8 cellular contexts compared by ENCODE assay signal in genomic region chr17:73092518-73093135, GRCh38. TPM values are rescaled to one million over a fixed set of nuclear protein-coding genes. Genes with fewer than 3 reads are reported as not detected.
DNase-seq lines count a peak whose midpoint lies in the region; ATAC-seq, FAIRE-seq and TF ChIP-seq lines count a peak whose summit lies in the region.

SLC39A11 (minus strand) TSS chr17:73092688; CDS start chr17:73088764, 3,924 bp downstream.

- peak; percentile 91 for DNase-seq in D721Med (ENCODE audit: insufficient read length, low spot score)
- peak; percentile 90 for DNase-seq in HuH-7 (ENCODE audit: low spot score)
- DNase-seq in OCI-M1 (lab: John Stamatoyannopoulos, UW), result peak; percentile 96
- DNase-seq in activated T-cell treated with anti-CD3 and anti-CD28 coated beads for 24 hours (ENCODE audit: low read depth), result peak; percentile 85
- peak; percentile 67 for DNase-seq in epithelial cell of prostate (ENCODE audit: low read depth, low spot score)
- DNase-seq in mucosa of gallbladder (ENCODE audit: low spot score), result peak; percentile 92
- peak; percentile 71 to 79 for DNase-seq in stimulated activated CD8-positive, alpha-beta memory T cell treated with anti-CD3 and anti-CD28 coated beads, Interleukin-4, amount 100 ng/mL, for 4 hours (ENCODE audit: low read depth in 2 of 2, low spot score in 1 of 2)

- peak within 1 kb of the TSS; percentile 17 for H3K27ac ChIP-seq in epithelial cell of prostate

- TF ChIP-seq CTCF in D721Med (IDR thresholded peaks at IDR 0.05; ENCODE audit: insufficient read depth, missing control alignments), result no peak

- no peak for FAIRE-seq in D721Med (lab: Jason Lieb, UNC)

- ATAC-seq in GM21515 (IDR thresholded peaks at IDR 0.05; ENCODE audit: unreplicated experiment), result peak; percentile 99

RNA-seq across cellular contexts. Expression of gene SLC39A11, which starts in this region (rescaled TPM):
- 62.8 TPM for total RNA-seq in mucosa of gallbladder

Comparison
In these comparisons a context has a peak if more than half of its experiments do, and no peak if none do; other contexts are left out.
1. Peak in every context shown above with its lines: DNase-seq, ATAC-seq and H3K27ac ChIP-seq.